28 cellular contexts compared by ENCODE assay signal in genomic region chr7:151396328-151396970, GRCh38. TPM values are rescaled to one million over a fixed set of nuclear protein-coding genes. Genes with fewer than 3 reads are reported as not detected.
DNase-seq lines count a peak whose midpoint lies in the region; ATAC-seq, FAIRE-seq and TF ChIP-seq lines count a peak whose summit lies in the region.
"Had no signal": no experiment of that assay in that cellular context is flagged by ENCODE, and none has a peak within 500 bp of the region (broad histone marks: within the 10 kb centered on the region; RNA-seq: fewer than 3 reads in every experiment).

No MANE protein-coding gene starts in this region.

- POLR2A ChIA-PET in H1 (lab: Charles Lee; ENCODE audit: partially characterized antibody), result no interaction called here

- no peak overlapping the region for H3K23ac ChIP-seq in H1 (ENCODE audit: insufficient read length)

- peak; percentile 35 for DNase-seq in natural killer cell treated with Interleukin-12 subunit alpha and Interleukin-12 subunit beta and Interleukin-15 and Interleukin-18, amount 100 ng/mL, for 72 hours (ENCODE audit: low spot score)
- DNase-seq in natural killer cell, result no peak
- no peak for DNase-seq in H1 (ENCODE audit: low read depth in 1 of 2, low spot score in 2 of 2)
- peak; percentile 46 for DNase-seq in lung (ENCODE audit: low spot score)
- peak; percentile 43 to 53 for DNase-seq in aorta
- DNase-seq in NAMALWA (ENCODE audit: low spot score), result no peak
- no peak for DNase-seq in H4 (ENCODE audit: low spot score)
- DNase-seq: 8988T, ACHN, BE2C, GM23248, Kasumi-1, NCI-H1105 treated with DMSO at 0.1 percent for 48 hours, NCI-H146, NCI-H2029, NCI-H446, NCI-H524 treated with DMSO at 0.1 percent for 48 hours, NCI-H774, PC-3 had no signal

- no peak overlapping the region for H4K5ac ChIP-seq in H1 (ENCODE audit: insufficient read length, low read depth, low read length)

- no peak overlapping the region for H2AK5ac ChIP-seq in H1 (ENCODE audit: low read depth, low read length)

- peaks cover 7% of the 10 kb centered on the region; the same call in 1 of the 2 replicates for H3K23me2 ChIP-seq in H1 (ENCODE audit: low read depth, low read length)

- H3K36me3 Mint-ChIP-seq in natural killer cell treated with Interleukin-12 subunit alpha and Interleukin-12 subunit beta and Interleukin-15 and Interleukin-18, amount 100 ng/mL, for 72 hours, result no peaks in the 10 kb centered on the region
- no peaks in the 10 kb centered on the region for H3K36me3 Mint-ChIP-seq in natural killer cell
- H3K36me3 Mint-ChIP-seq: CD14-positive monocyte had no signal

- H3K4me3 ChIP-seq in H1 (ENCODE audit: extremely low read depth in 1 of 4, insufficient read depth in 2 of 4, low read depth in 3 of 4, low read length in 4 of 4) (no peak overlapping the region), lung (no peak overlapping the region), aorta (ENCODE audit: low read length in 2 of 2) (no peak overlapping the region)
- H3K4me3 ChIP-seq: GM23248, HAP-1, K562 had no signal

- no peak overlapping the region for H4K8ac ChIP-seq in H1 (ENCODE audit: extremely low read depth, insufficient read depth, low read length)

- no peak overlapping the region; the same call in 1 of the 2 replicates for H2BK15ac ChIP-seq in H1 (ENCODE audit: low read length)

- TF ChIP-seq RAD21 in H1 (IDR thresholded peaks at IDR 0.05 in 1 of 2, conservative IDR thresholded peaks at IDR 0.05 in 1 of 2; ENCODE audit: low read depth in 2 of 2, low read length in 2 of 2), result no peak

- H2AFZ ChIP-seq in H1 (ENCODE audit: low read length), result no peak overlapping the region
- H2AFZ ChIP-seq: GM23248 had no signal

- TF ChIP-seq CTCF in natural killer cell (IDR thresholded peaks at IDR 0.05) (no peak), H1 (IDR thresholded peaks at IDR 0.05; ENCODE audit: control extremely low read depth in 1 of 3, insufficient read depth in 1 of 3, low read depth in 1 of 3, low read length in 3 of 3) (no peak), lung (IDR thresholded peaks at IDR 0.05; ENCODE audit: control extremely low read depth, extremely low read depth) (no peak)

- CTCF ChIA-PET in H1 (lab: Charles Lee; ENCODE audit: partially characterized antibody), result interaction anchor here (0.8 to 6.6 kb wide), 7 partner anchors 9 to 53 kb away, joined by 3 to 32 read pairs (median 10); no protein-coding TSS in a partner anchor

- no peak overlapping the region for H3K56ac ChIP-seq in H1 (replicated peaks; ENCODE audit: insufficient read length, low read depth, low read length)

- H3K27ac ChIP-seq in H1 (ENCODE audit: low read depth, low read length) (no peak overlapping the region), lung (ENCODE audit: low read depth in 1 of 2, low read length in 1 of 2) (no peak overlapping the region), aorta (ENCODE audit: low read depth in 1 of 2, low read length in 2 of 2) (no peak overlapping the region)
- H3K27ac ChIP-seq: GM23248 had no signal

- no peak overlapping the region for H4K91ac ChIP-seq in H1 (replicated peaks; ENCODE audit: insufficient read length, low read length)

- H2BK12ac ChIP-seq in H1 (ENCODE audit: low read depth, low read length), result no peak overlapping the region; the same call in 1 of the 2 replicates

- H3K9me3 Mint-ChIP-seq in natural killer cell treated with Interleukin-12 subunit alpha and Interleukin-12 subunit beta and Interleukin-15 and Interleukin-18, amount 100 ng/mL, for 72 hours, result no peaks in the 10 kb centered on the region
- H3K9me3 Mint-ChIP-seq in natural killer cell, result no peaks in the 10 kb centered on the region

- H3K4me1 ChIP-seq in H1 (replicated peaks in 1 of 4; ENCODE audit: control insufficient read depth in 3 of 4, insufficient read depth in 4 of 4, low read length in 3 of 4) (peaks cover 0 to 20% (median 11%) of the 10 kb centered on the region in 4 experiments), lung (ENCODE audit: control insufficient read depth in 2 of 2, insufficient read depth in 2 of 2, low read length in 2 of 2) (no peaks in the 10 kb centered on the region), aorta (ENCODE audit: control insufficient read depth in 1 of 2, insufficient read depth in 2 of 2, low read length in 2 of 2) (no peaks in the 10 kb centered on the region)
- H3K4me1 ChIP-seq: BE2C, HAP-1 had no signal

- H3K27me3 Mint-ChIP-seq in natural killer cell treated with Interleukin-12 subunit alpha and Interleukin-12 subunit beta and Interleukin-15 and Interleukin-18, amount 100 ng/mL, for 72 hours, result peaks cover 0 to 4% of the 10 kb centered on the region in 2 donors
- no peaks in the 10 kb centered on the region for H3K27me3 Mint-ChIP-seq in natural killer cell (ENCODE audit: low read depth in 2 of 2)

- FAIRE-seq in H1 (lab: Jason Lieb, UNC), result no peak
- FAIRE-seq: D721Med, GM18507, HTR-8/SVneo had no signal

- no peak overlapping the region for H3K27ac Mint-ChIP-seq in natural killer cell treated with Interleukin-12 subunit alpha and Interleukin-12 subunit beta and Interleukin-15 and Interleukin-18, amount 100 ng/mL, for 72 hours
- no peak overlapping the region for H3K27ac Mint-ChIP-seq in natural killer cell

- H3K14ac ChIP-seq in H1 (ENCODE audit: insufficient read length), result no peak overlapping the region

- peaks cover 0 to 5% of the 10 kb centered on the region in 2 experiments for H4K20me1 ChIP-seq in H1 (replicated peaks in 1 of 2; ENCODE audit: control insufficient read depth in 1 of 2, insufficient read depth in 2 of 2, low read length in 2 of 2)

- H2BK5ac ChIP-seq in H1 (ENCODE audit: low read depth, low read length), result peak overlapping the region; percentile 24; the same call in 1 of the 2 replicates

- H3K4ac ChIP-seq in H1 (replicated peaks; ENCODE audit: insufficient read length, low read depth, low read length), result no peak overlapping the region

- no peak overlapping the region for H3K9ac ChIP-seq in H1 (replicated peaks in 1 of 4; ENCODE audit: extremely low read depth in 1 of 4, low read depth in 3 of 4, low read length in 3 of 4)
- H3K9ac ChIP-seq: GM23248 had no signal

- H3K4me2 ChIP-seq in H1 (ENCODE audit: insufficient read depth in 1 of 2, low read depth in 2 of 2, low read length in 2 of 2), result no peak overlapping the region

- H2BK20ac ChIP-seq in H1 (ENCODE audit: low read length), result no peak overlapping the region

- H3K79me2 ChIP-seq in H1 (ENCODE audit: control insufficient read depth in 1 of 2, insufficient read depth in 2 of 2, low read length in 2 of 2), result no peaks in the 10 kb centered on the region

- H3K27me3 ChIP-seq in H1 (replicated peaks in 1 of 4; ENCODE audit: control insufficient read depth in 3 of 4, extremely low read depth in 1 of 4, insufficient read depth in 3 of 4, low read length in 3 of 4) (no peaks in the 10 kb centered on the region), lung (ENCODE audit: control insufficient read depth, insufficient read depth) (peaks cover 2% of the 10 kb centered on the region), aorta (ENCODE audit: control insufficient read depth in 1 of 2, insufficient read depth in 2 of 2, low read length in 1 of 2) (no peaks in the 10 kb centered on the region)
- H3K27me3 ChIP-seq: BE2C had no signal

- no peak for TF ChIP-seq POLR2A in H1 (IDR thresholded peaks at IDR 0.05; ENCODE audit: control extremely low read depth in 1 of 2, low read depth in 2 of 2, low read length in 2 of 2)

- H3K9me3 ChIP-seq in H1 (ENCODE audit: insufficient read depth in 2 of 2, low read depth in 1 of 2, low read length in 1 of 2) (no peaks in the 10 kb centered on the region), lung (ENCODE audit: control insufficient read depth in 2 of 2, insufficient read depth in 1 of 2, low read length in 1 of 2) (no peaks in the 10 kb centered on the region), aorta (ENCODE audit: control insufficient read depth, low read length) (no peaks in the 10 kb centered on the region)
- H3K9me3 ChIP-seq: BE2C, HAP-1 had no signal

- no peaks in the 10 kb centered on the region for H3K4me1 Mint-ChIP-seq in natural killer cell treated with Interleukin-12 subunit alpha and Interleukin-12 subunit beta and Interleukin-15 and Interleukin-18, amount 100 ng/mL, for 72 hours (ENCODE audit: low read depth in 2 of 2)
- peaks cover 0 to 4% of the 10 kb centered on the region in 2 donors for H3K4me1 Mint-ChIP-seq in natural killer cell

- WGBS in H1 (ENCODE audit: extremely low coverage in 1 of 2, insufficient coverage in 1 of 2, insufficient read length in 1 of 2, insufficient replicate concordance in 2 of 2, low coverage in 1 of 2, low lambda C conversion rate in 2 of 2, missing lambda C conversion rate in 1 of 2), 2 experiments, result 92% methylated on average over 6 of the region's 10 CpGs; no CpG with 5 or more reads in 1 of the 2 experiments
- 71 to 91% methylated on average over 10 of the region's 10 CpGs for WGBS in lung, 2 donors
- WGBS in aorta, 2 donors, result 92 to 94% methylated on average over 10 of the region's 10 CpGs

- ATAC-seq in natural killer cell treated with Interleukin-12 subunit alpha and Interleukin-12 subunit beta and Interleukin-15 and Interleukin-18, amount 100 ng/mL, for 72 hours, result no peak
- no peak for ATAC-seq in natural killer cell
- ATAC-seq in lung (ENCODE audit: insufficient read depth, low FRiP score), result no peak
- no peak for ATAC-seq in aorta (ENCODE audit: low FRiP score)
- ATAC-seq in GM21515 (IDR thresholded peaks at IDR 0.05; ENCODE audit: unreplicated experiment), result no peak
- ATAC-seq: PC-3 had no signal

- H2BK120ac ChIP-seq in H1 (replicated peaks; ENCODE audit: low read depth, low read length), result no peak overlapping the region

- intact Hi-C loops in natural killer cell (cut with micrococcal nuclease), result no loop called here
- intact Hi-C loops in aorta (cut with DNase I), result no loop called here

- H3K18ac ChIP-seq in H1 (ENCODE audit: extremely low read depth, low read length), result no peak overlapping the region; the same call in 1 of the 2 replicates

- H3K36me3 ChIP-seq in H1 (ENCODE audit: control insufficient read depth in 2 of 4, insufficient read depth in 4 of 4, low read length in 3 of 4) (peaks cover 0 to 7% (median 1%) of the 10 kb centered on the region in 4 experiments; a peak in 2 of 8 replicates), lung (ENCODE audit: control insufficient read depth in 2 of 2, insufficient read depth in 2 of 2, low read length in 2 of 2) (no peaks in the 10 kb centered on the region), aorta (ENCODE audit: control insufficient read depth in 1 of 2, insufficient read depth in 2 of 2, low read length in 1 of 2) (no peaks in the 10 kb centered on the region)
- H3K36me3 ChIP-seq: BE2C, HAP-1 had no signal

- no peak overlapping the region for H3K4me3 Mint-ChIP-seq in natural killer cell treated with Interleukin-12 subunit alpha and Interleukin-12 subunit beta and Interleukin-15 and Interleukin-18, amount 100 ng/mL, for 72 hours
- no peak overlapping the region for H3K4me3 Mint-ChIP-seq in natural killer cell
- H3K4me3 Mint-ChIP-seq: CD14-positive monocyte had no signal

- no peaks in the 10 kb centered on the region for H3K79me1 ChIP-seq in H1 (ENCODE audit: low read depth, low read length)

- no peak for TF ChIP-seq EP300 in H1 (IDR thresholded peaks at IDR 0.05; ENCODE audit: borderline replicate concordance in 1 of 2, low read depth in 2 of 2, low read length in 2 of 2)

RNA-seq across cellular contexts. Expression of gene WDR86, which starts 13.4 kb away (rescaled TPM):
- total RNA-seq in natural killer cell treated with Interleukin-12 subunit alpha and Interleukin-12 subunit beta and Interleukin-15 and Interleukin-18, amount 100 ng/mL, for 72 hours, result not detected
- total RNA-seq in natural killer cell, result 1 to 10 TPM; 1.6 to 4.6 (median 2.1) TPM
- total RNA-seq in H1 (2021; fragmentation: NEBNext Ultra II Directional; extraction: Animal tissue kit (Norgen Biotek cat#: 25700)), result 14.9 and 15.8 TPM in 2 replicates
- polyA plus RNA-seq in H1 (2011; rRNA removed), result 12.7 and 22.1 TPM in 2 replicates
- 16.7 TPM for polyA plus RNA-seq in H1 (2011; cell fraction: cytosol; rRNA removed)
- polyA plus RNA-seq in H1 (2011; cell fraction: nucleus; rRNA removed), result 81.5 TPM
- 7.7 to 11.9 TPM (median 10.0 TPM) in 4 replicates for polyA plus RNA-seq in H1 (2012, experiment 1 of 2)
- 5.0 TPM for polyA plus RNA-seq in H1 (2012, experiment 2 of 2)
- 7.4 TPM for polyA plus RNA-seq in H1 (2013, experiment 1 of 2)
- polyA plus RNA-seq in H1 (2013, experiment 2 of 2), result 7.4 TPM
- polyA minus RNA-seq in H1 (2011; rRNA and poly(A)+ RNA removed), result 12.4 and 18.2 TPM in 2 replicates
- polyA minus RNA-seq in H1 (2011; cell fraction: cytosol; rRNA and poly(A)+ RNA removed), result 10.6 TPM
- polyA minus RNA-seq in H1 (2011; cell fraction: nucleus; rRNA and poly(A)+ RNA removed), result 30.4 TPM
- total RNA-seq in lung, result 10 to 100 TPM in 1 of 2 donors, 1 to 10 TPM in 1; 2.9 to 19.7 TPM
- 1 to 10 TPM in 1 of 2 donors, under 1 TPM in 1; 0.81 to 1.9 TPM for polyA plus RNA-seq in lung
- total RNA-seq in aorta, result 1 to 10 TPM; 2.8 to 4.4 TPM
- under 1 TPM in 1 of 2 donors, not detected in 1; 0.18 TPM for polyA plus RNA-seq in aorta
- total RNA-seq in H4 (2014; rRNA removed; shearing (Covaris generic)), result 0.88 TPM in 1 of 2 replicates, not detected in the other
- total RNA-seq: GM23248, K562, PC-3 had no signal
- polyA plus RNA-seq: GM23248 had no signal

RNA-seq across cellular contexts. Expression of gene CRYGN, which starts 43.5 kb away (rescaled TPM):
- not detected for total RNA-seq in natural killer cell treated with Interleukin-12 subunit alpha and Interleukin-12 subunit beta and Interleukin-15 and Interleukin-18, amount 100 ng/mL, for 72 hours
- total RNA-seq in natural killer cell (not detected), lung (under 1 TPM; 0.28 to 0.34 TPM), aorta (1 to 10 TPM in 1 of 2 donors, under 1 TPM in 1; 0.84 to 1.7 TPM)
- 1.0 and 1.6 TPM in 2 replicates for total RNA-seq in H1 (2021; fragmentation: NEBNext Ultra II Directional; extraction: Animal tissue kit (Norgen Biotek cat#: 25700))
- polyA plus RNA-seq in H1 (2011; rRNA removed) (0.98 and 1.3 TPM in 2 replicates), lung (under 1 TPM in 1 of 2 donors, not detected in 1; 0.07 TPM), aorta (1 to 10 TPM in 1 of 2 donors, under 1 TPM in 1; 0.56 to 1.4 TPM)
- 0.81 TPM for polyA plus RNA-seq in H1 (2011; cell fraction: cytosol; rRNA removed)
- 4.0 TPM for polyA plus RNA-seq in H1 (2011; cell fraction: nucleus; rRNA removed)
- 0.43 to 1.7 TPM (median 1.5 TPM) in 4 replicates for polyA plus RNA-seq in H1 (2012, experiment 1 of 2)
- 0.07 TPM for polyA plus RNA-seq in H1 (2012, experiment 2 of 2)
- polyA plus RNA-seq in H1 (2013, experiment 1 of 2), result 0.57 TPM
- 0.42 TPM for polyA plus RNA-seq in H1 (2013, experiment 2 of 2)
- polyA minus RNA-seq in H1 (2011; rRNA and poly(A)+ RNA removed), result 0.80 and 2.0 TPM in 2 replicates
- polyA minus RNA-seq in H1 (2011; cell fraction: cytosol; rRNA and poly(A)+ RNA removed), result not detected
- polyA minus RNA-seq in H1 (2011; cell fraction: nucleus; rRNA and poly(A)+ RNA removed), result 2.5 TPM
- not detected in 2 replicates for total RNA-seq in H4 (2014; rRNA removed; shearing (Covaris generic))
- total RNA-seq: G401, GM23248, K562, M059J had no signal
- polyA plus RNA-seq: CD14-positive monocyte, GM23248, K562 had no signal

RNA-seq across cellular contexts. Expression of gene NUB1, which starts 54.8 kb away (rescaled TPM):
- total RNA-seq in natural killer cell treated with Interleukin-12 subunit alpha and Interleukin-12 subunit beta and Interleukin-15 and Interleukin-18, amount 100 ng/mL, for 72 hours, result 10 to 100 TPM; 53.6 to 66.9 TPM
- total RNA-seq in natural killer cell (100 to 1,000 TPM; 110 to 113 (median 111) TPM), lung (10 to 100 TPM; 39.1 to 47.4 TPM), aorta (10 to 100 TPM; 47.4 to 56.6 TPM)
- total RNA-seq in H1 (2021; fragmentation: NEBNext Ultra II Directional; extraction: Animal tissue kit (Norgen Biotek cat#: 25700)), result 37.7 and 43.5 TPM in 2 replicates
- polyA plus RNA-seq in H1 (2011; rRNA removed) (20.5 and 22.1 TPM in 2 replicates), lung (10 to 100 TPM; 22.6 to 30.1 TPM), aorta (10 to 100 TPM; 34.6 to 36.3 TPM)
- 26.7 TPM for polyA plus RNA-seq in H1 (2011; cell fraction: cytosol; rRNA removed)
- polyA plus RNA-seq in H1 (2011; cell fraction: nucleus; rRNA removed), result 28.6 TPM
- polyA plus RNA-seq in H1 (2012, experiment 1 of 2), result 26.1 to 56.9 TPM (median 28.7 TPM) in 4 replicates
- polyA plus RNA-seq in H1 (2012, experiment 2 of 2), result 8.2 TPM
- polyA plus RNA-seq in H1 (2013, experiment 1 of 2), result 42.6 TPM
- 43.8 TPM for polyA plus RNA-seq in H1 (2013, experiment 2 of 2)
- 21.8 and 23.6 TPM in 2 replicates for polyA minus RNA-seq in H1 (2011; rRNA and poly(A)+ RNA removed)
- 16.0 TPM for polyA minus RNA-seq in H1 (2011; cell fraction: cytosol; rRNA and poly(A)+ RNA removed)
- 21.4 TPM for polyA minus RNA-seq in H1 (2011; cell fraction: nucleus; rRNA and poly(A)+ RNA removed)
- total RNA-seq in H4 (2014; rRNA removed; shearing (Covaris generic)), result 63.0 and 70.1 TPM in 2 replicates

Comparison
In these comparisons a context has a peak if more than half of its experiments do, and no peak if none do; other contexts are left out.
1. DNase-seq: peak in natural killer cell treated with Interleukin-12 subunit alpha and Interleukin-12 subunit beta and Interleukin-15 and Interleukin-18, amount 100 ng/mL, for 72 hours (single experiment), lung (single experiment) and aorta (2 of 2); none in natural killer cell (single experiment), H1 (0 of 2), NAMALWA (single experiment) and H4 (single experiment).